In genomic region chr11:71251761-71252433, GRCh38 we compare ENCODE assay signal across 8 cellular contexts. TPM values are rescaled to one million over a fixed set of nuclear protein-coding genes. Genes with fewer than 3 reads are reported as not detected.
A peak's percentile ranks its signal among the peaks of the same experiment; 100 is the strongest.
DNase-seq lines count a peak whose midpoint lies in the region; ATAC-seq and TF ChIP-seq lines count a peak whose summit lies in the region.

No MANE protein-coding gene starts in this region.

- peak overlapping the region; percentile 83 for H3K27ac ChIP-seq in epithelial cell of prostate
- H3K27ac ChIP-seq in CD4-positive, alpha-beta T cell (ENCODE audit: low read depth, low read length) = no peak overlapping the region

- H3K4me3 ChIP-seq in MG63 = peak overlapping the region; percentile 59

- H3K9me3 Mint-ChIP-seq in nephron progenitor cell = peaks cover under 1% of the 10 kb centered on the region
- H3K9me3 Mint-ChIP-seq in CD4-positive, alpha-beta T cell = no peaks in the 10 kb centered on the region
- H3K9me3 Mint-ChIP-seq in activated CD4-positive, alpha-beta memory T cell treated with anti-CD3 and anti-CD28 coated beads for 36 hours = no peaks in the 10 kb centered on the region

- H3K36me3 ChIP-seq in MG63 = no peaks in the 10 kb centered on the region

- CTCF ChIA-PET in CD4-positive, alpha-beta T cell (lab: Charles Lee) = no interaction called here
- CTCF ChIA-PET in activated CD4-positive, alpha-beta memory T cell treated with anti-CD3 and anti-CD28 coated beads for 36 hours (lab: Charles Lee) = no interaction called here

- peak; percentile 47 for TF ChIP-seq CTCF in nephron progenitor cell (IDR thresholded peaks at IDR 0.05)
- TF ChIP-seq CTCF in CD4-positive, alpha-beta T cell (IDR thresholded peaks at IDR 0.05) = no peak

- intact Hi-C loops in CD4-positive, alpha-beta T cell (cut with DNase I, micrococcal nuclease) = no loop called here
- intact Hi-C loops in activated CD4-positive, alpha-beta memory T cell treated with anti-CD3 and anti-CD28 coated beads for 36 hours (cut with micrococcal nuclease) = no loop called here

- ATAC-seq in CD4-positive, alpha-beta T cell (ENCODE audit: poor library complexity) = no peak
- no peak for ATAC-seq in HG03521 (IDR thresholded peaks at IDR 0.05; ENCODE audit: unreplicated experiment)

- H3K4me1 Mint-ChIP-seq in nephron progenitor cell = peaks cover 30% of the 10 kb centered on the region
- H3K4me1 Mint-ChIP-seq in CD4-positive, alpha-beta T cell (ENCODE audit: low read depth) = no peaks in the 10 kb centered on the region
- no peaks in the 10 kb centered on the region for H3K4me1 Mint-ChIP-seq in activated CD4-positive, alpha-beta memory T cell treated with anti-CD3 and anti-CD28 coated beads for 36 hours (ENCODE audit: low read depth)

- no peaks in the 10 kb centered on the region for H3K36me3 Mint-ChIP-seq in nephron progenitor cell (ENCODE audit: low read depth)
- H3K36me3 Mint-ChIP-seq in CD4-positive, alpha-beta T cell (ENCODE audit: low read depth) = no peaks in the 10 kb centered on the region
- H3K36me3 Mint-ChIP-seq in activated CD4-positive, alpha-beta memory T cell treated with anti-CD3 and anti-CD28 coated beads for 36 hours = no peaks in the 10 kb centered on the region

- no peaks in the 10 kb centered on the region for H3K27me3 ChIP-seq in MG63
- peaks cover 66% of the 10 kb centered on the region for H3K27me3 ChIP-seq in CD4-positive, alpha-beta T cell (ENCODE audit: control insufficient read depth, insufficient read depth, low read length)

- no peak overlapping the region for H3K27ac Mint-ChIP-seq in nephron progenitor cell
- no peak overlapping the region for H3K27ac Mint-ChIP-seq in CD4-positive, alpha-beta T cell
- no peak overlapping the region for H3K27ac Mint-ChIP-seq in activated CD4-positive, alpha-beta memory T cell treated with anti-CD3 and anti-CD28 coated beads for 36 hours

- H3K27me3 Mint-ChIP-seq in nephron progenitor cell (ENCODE audit: low read depth, poor library complexity) = peaks cover 89% of the 10 kb centered on the region
- H3K27me3 Mint-ChIP-seq in CD4-positive, alpha-beta T cell = peaks cover 74% of the 10 kb centered on the region
- H3K27me3 Mint-ChIP-seq in activated CD4-positive, alpha-beta memory T cell treated with anti-CD3 and anti-CD28 coated beads for 36 hours = peaks cover 47% of the 10 kb centered on the region

- no peaks in the 10 kb centered on the region for H3K9me3 ChIP-seq in MG63
- no peaks in the 10 kb centered on the region for H3K9me3 ChIP-seq in CD4-positive, alpha-beta T cell (ENCODE audit: control insufficient read depth, low read length)

- peak overlapping the region; percentile 77 for H3K4me3 Mint-ChIP-seq in nephron progenitor cell
- H3K4me3 Mint-ChIP-seq in CD4-positive, alpha-beta T cell = no peak overlapping the region
- no peak overlapping the region for H3K4me3 Mint-ChIP-seq in activated CD4-positive, alpha-beta memory T cell treated with anti-CD3 and anti-CD28 coated beads for 36 hours

- peak; percentile 66 for DNase-seq in GM03348 (ENCODE audit: low spot score)
- peak; percentile 25 for DNase-seq in MG63
- DNase-seq in epithelial cell of prostate (ENCODE audit: low read depth, low spot score) = no peak
- DNase-seq in nephron progenitor cell = peak; percentile 87
- no peak for DNase-seq in CD4-positive, alpha-beta T cell
- no peak for DNase-seq in activated CD4-positive, alpha-beta memory T cell treated with anti-CD3 and anti-CD28 coated beads for 36 hours
- no peak for DNase-seq in activated CD8-positive, alpha-beta memory T cell treated with anti-CD3 and anti-CD28 coated beads, Interleukin-2, amount 50 U/mL, for 4 hours

- POLR2A ChIA-PET in CD4-positive, alpha-beta T cell (lab: Charles Lee) = no interaction called here
- POLR2A ChIA-PET in activated CD4-positive, alpha-beta memory T cell treated with anti-CD3 and anti-CD28 coated beads for 36 hours (lab: Charles Lee) = no interaction called here

RNA-seq across cellular contexts. Expression of gene SHANK2, which starts 0.5 kb away (rescaled TPM):
- total RNA-seq in MG63 (2014; rRNA removed; shearing (Covaris generic); ENCODE audit: low replicate concordance) = 0.49 and 18.6 TPM in 2 replicates
- total RNA-seq in CD4-positive, alpha-beta T cell = not detected
- not detected for total RNA-seq in activated CD4-positive, alpha-beta memory T cell treated with anti-CD3 and anti-CD28 coated beads for 36 hours

Comparison
In these comparisons a context has a peak if more than half of its experiments do, and no peak if none do; other contexts are left out.
1. DNase-seq: peak in GM03348 (single experiment), MG63 (single experiment) and nephron progenitor cell (single experiment); none in epithelial cell of prostate (single experiment), CD4-positive, alpha-beta T cell (0 of 10), activated CD4-positive, alpha-beta memory T cell treated with anti-CD3 and anti-CD28 coated beads for 36 hours (single experiment) and activated CD8-positive, alpha-beta memory T cell treated with anti-CD3 and anti-CD28 coated beads, Interleukin-2, amount 50 U/mL, for 4 hours (single experiment).